In genomic region chr5:132775439-132776076, GRCh38 we compare ENCODE assay signal across 1 cellular context.
A peak's percentile ranks its signal among the peaks of the same experiment; 100 is the strongest.
TF ChIP-seq lines count a peak whose summit lies in the region.

No MANE protein-coding gene starts in this region.

TF ChIP-seq in K562, 482 proteins besides CTCF, POLR2A, EP300 and RAD21:
- TF ChIP-seq RBM14 (IDR thresholded peaks at IDR 0.05; ENCODE audit: borderline replicate concordance, insufficient read depth, low read depth, low read length): no peak
- TF ChIP-seq ZFP1 (CRISPR knock-in tag; IDR thresholded peaks at IDR 0.05): no peak
- no peak for TF ChIP-seq ZNF551 (CRISPR knock-in tag; IDR thresholded peaks at IDR 0.05)
- TF ChIP-seq, protein P1, sequence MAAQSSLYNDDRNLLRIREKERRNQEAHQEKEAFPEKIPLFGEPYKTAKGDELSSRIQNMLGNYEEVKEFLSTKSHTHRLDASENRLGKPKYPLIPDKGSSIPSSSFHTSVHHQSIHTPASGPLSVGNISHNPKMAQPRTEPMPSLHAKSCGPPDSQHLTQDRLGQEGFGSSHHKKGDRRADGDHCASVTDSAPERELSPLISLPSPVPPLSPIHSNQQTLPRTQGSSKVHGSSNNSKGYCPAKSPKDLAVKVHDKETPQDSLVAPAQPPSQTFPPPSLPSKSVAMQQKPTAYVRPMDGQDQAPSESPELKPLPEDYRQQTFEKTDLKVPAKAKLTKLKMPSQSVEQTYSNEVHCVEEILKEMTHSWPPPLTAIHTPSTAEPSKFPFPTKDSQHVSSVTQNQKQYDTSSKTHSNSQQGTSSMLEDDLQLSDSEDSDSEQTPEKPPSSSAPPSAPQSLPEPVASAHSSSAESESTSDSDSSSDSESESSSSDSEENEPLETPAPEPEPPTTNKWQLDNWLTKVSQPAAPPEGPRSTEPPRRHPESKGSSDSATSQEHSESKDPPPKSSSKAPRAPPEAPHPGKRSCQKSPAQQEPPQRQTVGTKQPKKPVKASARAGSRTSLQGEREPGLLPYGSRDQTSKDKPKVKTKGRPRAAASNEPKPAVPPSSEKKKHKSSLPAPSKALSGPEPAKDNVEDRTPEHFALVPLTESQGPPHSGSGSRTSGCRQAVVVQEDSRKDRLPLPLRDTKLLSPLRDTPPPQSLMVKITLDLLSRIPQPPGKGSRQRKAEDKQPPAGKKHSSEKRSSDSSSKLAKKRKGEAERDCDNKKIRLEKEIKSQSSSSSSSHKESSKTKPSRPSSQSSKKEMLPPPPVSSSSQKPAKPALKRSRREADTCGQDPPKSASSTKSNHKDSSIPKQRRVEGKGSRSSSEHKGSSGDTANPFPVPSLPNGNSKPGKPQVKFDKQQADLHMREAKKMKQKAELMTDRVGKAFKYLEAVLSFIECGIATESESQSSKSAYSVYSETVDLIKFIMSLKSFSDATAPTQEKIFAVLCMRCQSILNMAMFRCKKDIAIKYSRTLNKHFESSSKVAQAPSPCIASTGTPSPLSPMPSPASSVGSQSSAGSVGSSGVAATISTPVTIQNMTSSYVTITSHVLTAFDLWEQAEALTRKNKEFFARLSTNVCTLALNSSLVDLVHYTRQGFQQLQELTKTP (IDR thresholded peaks at IDR 0.05; ENCODE audit: low read depth in 1 of 2, partially characterized antibody in 2 of 2): no peak
- TF ChIP-seq, protein P2, sequence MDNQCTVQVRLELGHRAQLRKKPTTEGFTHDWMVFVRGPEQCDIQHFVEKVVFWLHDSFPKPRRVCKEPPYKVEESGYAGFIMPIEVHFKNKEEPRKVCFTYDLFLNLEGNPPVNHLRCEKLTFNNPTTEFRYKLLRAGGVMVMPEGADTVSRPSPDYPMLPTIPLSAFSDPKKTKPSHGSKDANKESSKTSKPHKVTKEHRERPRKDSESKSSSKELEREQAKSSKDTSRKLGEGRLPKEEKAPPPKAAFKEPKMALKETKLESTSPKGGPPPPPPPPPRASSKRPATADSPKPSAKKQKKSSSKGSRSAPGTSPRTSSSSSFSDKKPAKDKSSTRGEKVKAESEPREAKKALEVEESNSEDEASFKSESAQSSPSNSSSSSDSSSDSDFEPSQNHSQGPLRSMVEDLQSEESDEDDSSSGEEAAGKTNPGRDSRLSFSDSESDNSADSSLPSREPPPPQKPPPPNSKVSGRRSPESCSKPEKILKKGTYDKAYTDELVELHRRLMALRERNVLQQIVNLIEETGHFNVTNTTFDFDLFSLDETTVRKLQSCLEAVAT (IDR thresholded peaks at IDR 0.05): no peak
- no peak for TF ChIP-seq YBX1 (IDR thresholded peaks at IDR 0.05)
- TF ChIP-seq, protein P3, sequence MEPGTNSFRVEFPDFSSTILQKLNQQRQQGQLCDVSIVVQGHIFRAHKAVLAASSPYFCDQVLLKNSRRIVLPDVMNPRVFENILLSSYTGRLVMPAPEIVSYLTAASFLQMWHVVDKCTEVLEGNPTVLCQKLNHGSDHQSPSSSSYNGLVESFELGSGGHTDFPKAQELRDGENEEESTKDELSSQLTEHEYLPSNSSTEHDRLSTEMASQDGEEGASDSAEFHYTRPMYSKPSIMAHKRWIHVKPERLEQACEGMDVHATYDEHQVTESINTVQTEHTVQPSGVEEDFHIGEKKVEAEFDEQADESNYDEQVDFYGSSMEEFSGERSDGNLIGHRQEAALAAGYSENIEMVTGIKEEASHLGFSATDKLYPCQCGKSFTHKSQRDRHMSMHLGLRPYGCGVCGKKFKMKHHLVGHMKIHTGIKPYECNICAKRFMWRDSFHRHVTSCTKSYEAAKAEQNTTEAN (CRISPR knock-in tag; IDR thresholded peaks at IDR 0.05): no peak
- TF ChIP-seq CTCFL (IDR thresholded peaks at IDR 0.05; ENCODE audit: borderline replicate concordance, insufficient read depth, low read depth, low read length, poor library complexity, severe bottlenecking): no peak
- TF ChIP-seq, protein P4, sequence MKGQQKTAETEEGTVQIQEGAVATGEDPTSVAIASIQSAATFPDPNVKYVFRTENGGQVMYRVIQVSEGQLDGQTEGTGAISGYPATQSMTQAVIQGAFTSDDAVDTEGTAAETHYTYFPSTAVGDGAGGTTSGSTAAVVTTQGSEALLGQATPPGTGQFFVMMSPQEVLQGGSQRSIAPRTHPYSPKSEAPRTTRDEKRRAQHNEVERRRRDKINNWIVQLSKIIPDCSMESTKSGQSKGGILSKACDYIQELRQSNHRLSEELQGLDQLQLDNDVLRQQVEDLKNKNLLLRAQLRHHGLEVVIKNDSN (CRISPR knock-in tag; IDR thresholded peaks at IDR 0.05): peak; percentile 53
- TF ChIP-seq MAX (CRISPR knock-in tag; IDR thresholded peaks at IDR 0.05): 0 out of 2 replicates have a peak, but pooled peaks have one; percentile 3
- TF ChIP-seq, protein P5, sequence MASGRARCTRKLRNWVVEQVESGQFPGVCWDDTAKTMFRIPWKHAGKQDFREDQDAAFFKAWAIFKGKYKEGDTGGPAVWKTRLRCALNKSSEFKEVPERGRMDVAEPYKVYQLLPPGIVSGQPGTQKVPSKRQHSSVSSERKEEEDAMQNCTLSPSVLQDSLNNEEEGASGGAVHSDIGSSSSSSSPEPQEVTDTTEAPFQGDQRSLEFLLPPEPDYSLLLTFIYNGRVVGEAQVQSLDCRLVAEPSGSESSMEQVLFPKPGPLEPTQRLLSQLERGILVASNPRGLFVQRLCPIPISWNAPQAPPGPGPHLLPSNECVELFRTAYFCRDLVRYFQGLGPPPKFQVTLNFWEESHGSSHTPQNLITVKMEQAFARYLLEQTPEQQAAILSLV (tag; IDR thresholded peaks at IDR 0.05): no peak
- no peak for TF ChIP-seq HDGF (IDR thresholded peaks at IDR 0.05)
- TF ChIP-seq, protein P6, sequence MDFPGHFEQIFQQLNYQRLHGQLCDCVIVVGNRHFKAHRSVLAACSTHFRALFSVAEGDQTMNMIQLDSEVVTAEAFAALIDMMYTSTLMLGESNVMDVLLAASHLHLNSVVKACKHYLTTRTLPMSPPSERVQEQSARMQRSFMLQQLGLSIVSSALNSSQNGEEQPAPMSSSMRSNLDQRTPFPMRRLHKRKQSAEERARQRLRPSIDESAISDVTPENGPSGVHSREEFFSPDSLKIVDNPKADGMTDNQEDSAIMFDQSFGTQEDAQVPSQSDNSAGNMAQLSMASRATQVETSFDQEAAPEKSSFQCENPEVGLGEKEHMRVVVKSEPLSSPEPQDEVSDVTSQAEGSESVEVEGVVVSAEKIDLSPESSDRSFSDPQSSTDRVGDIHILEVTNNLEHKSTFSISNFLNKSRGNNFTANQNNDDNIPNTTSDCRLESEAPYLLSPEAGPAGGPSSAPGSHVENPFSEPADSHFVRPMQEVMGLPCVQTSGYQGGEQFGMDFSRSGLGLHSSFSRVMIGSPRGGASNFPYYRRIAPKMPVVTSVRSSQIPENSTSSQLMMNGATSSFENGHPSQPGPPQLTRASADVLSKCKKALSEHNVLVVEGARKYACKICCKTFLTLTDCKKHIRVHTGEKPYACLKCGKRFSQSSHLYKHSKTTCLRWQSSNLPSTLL (IDR thresholded peaks at IDR 0.05): no peak
- TF ChIP-seq RAD51 (IDR thresholded peaks at IDR 0.05; ENCODE audit: borderline replicate concordance, low read depth): 0 out of 2 replicates have a peak, but pooled peaks have one; percentile 30
- no peak for TF ChIP-seq ZBTB2 (IDR thresholded peaks at IDR 0.05)
- peak; percentile 2 for TF ChIP-seq KDM5B (IDR thresholded peaks at IDR 0.05; ENCODE audit: insufficient replicate concordance, low read depth, low read length)
- no peak for TF ChIP-seq SP1 (CRISPR knock-in tag; IDR thresholded peaks at IDR 0.05)
- TF ChIP-seq ZNF766 (CRISPR knock-in tag; conservative IDR thresholded peaks at IDR 0.05): no peak
- no peak for TF ChIP-seq SLC30A9 (CRISPR knock-in tag; IDR thresholded peaks at IDR 0.05)
- TF ChIP-seq, protein P7, sequence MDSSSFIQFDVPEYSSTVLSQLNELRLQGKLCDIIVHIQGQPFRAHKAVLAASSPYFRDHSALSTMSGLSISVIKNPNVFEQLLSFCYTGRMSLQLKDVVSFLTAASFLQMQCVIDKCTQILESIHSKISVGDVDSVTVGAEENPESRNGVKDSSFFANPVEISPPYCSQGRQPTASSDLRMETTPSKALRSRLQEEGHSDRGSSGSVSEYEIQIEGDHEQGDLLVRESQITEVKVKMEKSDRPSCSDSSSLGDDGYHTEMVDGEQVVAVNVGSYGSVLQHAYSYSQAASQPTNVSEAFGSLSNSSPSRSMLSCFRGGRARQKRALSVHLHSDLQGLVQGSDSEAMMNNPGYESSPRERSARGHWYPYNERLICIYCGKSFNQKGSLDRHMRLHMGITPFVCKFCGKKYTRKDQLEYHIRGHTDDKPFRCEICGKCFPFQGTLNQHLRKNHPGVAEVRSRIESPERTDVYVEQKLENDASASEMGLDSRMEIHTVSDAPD (CRISPR knock-in tag; IDR thresholded peaks at IDR 0.05): no peak
- no peak for TF ChIP-seq GTF2A2 (tag; IDR thresholded peaks at IDR 0.05)
- TF ChIP-seq TAF1 (IDR thresholded peaks at IDR 0.05; ENCODE audit: control insufficient read depth, extremely low read depth, insufficient read depth, low read length, severe bottlenecking): peak; percentile 2
- no peak for TF ChIP-seq TFAM (CRISPR knock-in tag; conservative IDR thresholded peaks at IDR 0.05)
- peak; percentile 66 for TF ChIP-seq USF2 (CRISPR knock-in tag; IDR thresholded peaks at IDR 0.05)
- TF ChIP-seq TCF3 (CRISPR knock-in tag; IDR thresholded peaks at IDR 0.05): no peak
- no peak for TF ChIP-seq ZNF384 (IDR thresholded peaks at IDR 0.05; ENCODE audit: low read depth, low read length)
- no peak for TF ChIP-seq ZBTB7A (IDR thresholded peaks at IDR 0.05; ENCODE audit: borderline replicate concordance, control insufficient read depth, low read depth, low read length)
- TF ChIP-seq E2F3 (CRISPR knock-in tag; IDR thresholded peaks at IDR 0.05): no peak
- TF ChIP-seq CREBBP (IDR thresholded peaks at IDR 0.05; ENCODE audit: low read depth, low read length): no peak
- TF ChIP-seq ETV1 (tag; conservative IDR thresholded peaks at IDR 0.05; ENCODE audit: low read depth): 0 out of 2 replicates have a peak, but pooled peaks have one; percentile 13
